In the genomic region with DNA sequence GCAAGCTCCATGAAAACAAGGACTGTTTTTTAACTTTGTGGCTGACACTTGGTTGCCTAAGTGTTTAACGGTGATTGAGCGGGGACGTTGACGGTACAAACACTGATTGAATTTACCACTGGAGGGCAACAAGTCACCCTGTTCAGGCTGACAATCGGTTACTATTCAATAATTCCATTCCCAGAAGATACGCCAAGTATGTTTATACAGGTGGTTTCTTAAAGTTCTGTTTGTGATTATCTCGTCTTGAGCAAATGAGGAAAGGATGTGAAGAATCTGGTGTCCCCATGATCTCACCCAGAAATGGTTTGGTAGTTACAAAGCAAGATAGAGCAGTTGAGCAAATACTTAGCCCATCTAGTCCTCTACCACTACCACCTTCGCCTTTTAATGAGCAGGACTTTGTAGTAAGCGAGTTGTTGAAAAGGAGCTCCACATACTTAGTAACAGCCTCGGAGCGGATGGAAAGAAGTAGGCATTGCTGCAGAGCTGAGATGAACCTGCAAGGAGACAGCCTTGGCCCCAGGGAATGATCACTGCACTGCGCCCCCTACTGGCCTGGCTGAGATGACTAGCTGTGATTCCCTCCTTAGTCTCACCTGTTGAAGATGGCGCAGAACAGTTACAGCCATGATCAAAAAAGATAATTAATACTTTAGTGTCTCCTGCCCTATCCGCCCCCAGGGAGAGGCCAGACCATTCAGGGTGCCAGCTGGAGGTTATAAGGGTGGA, we compare ENCODE assay signal across 1 cellular context.
TF ChIP-seq lines count a peak whose summit lies in the region.

No MANE protein-coding gene starts in this region.

TF ChIP-seq in GM12878, 131 proteins besides CTCF, POLR2A, EP300 and RAD21 (continued from another document):
- TF ChIP-seq TAF1 (IDR thresholded peaks at IDR 0.05; ENCODE audit: borderline replicate concordance, low read depth, low read length) (peak; percentile 42; the same call in 1 of the 2 replicates), ZNF207 (IDR thresholded peaks at IDR 0.05; ENCODE audit: borderline replicate concordance) (peak; percentile 84; the same call in 1 of the 2 replicates)
